Comparison of ENCODE assay signal across 1 cellular context in the genomic region with DNA sequence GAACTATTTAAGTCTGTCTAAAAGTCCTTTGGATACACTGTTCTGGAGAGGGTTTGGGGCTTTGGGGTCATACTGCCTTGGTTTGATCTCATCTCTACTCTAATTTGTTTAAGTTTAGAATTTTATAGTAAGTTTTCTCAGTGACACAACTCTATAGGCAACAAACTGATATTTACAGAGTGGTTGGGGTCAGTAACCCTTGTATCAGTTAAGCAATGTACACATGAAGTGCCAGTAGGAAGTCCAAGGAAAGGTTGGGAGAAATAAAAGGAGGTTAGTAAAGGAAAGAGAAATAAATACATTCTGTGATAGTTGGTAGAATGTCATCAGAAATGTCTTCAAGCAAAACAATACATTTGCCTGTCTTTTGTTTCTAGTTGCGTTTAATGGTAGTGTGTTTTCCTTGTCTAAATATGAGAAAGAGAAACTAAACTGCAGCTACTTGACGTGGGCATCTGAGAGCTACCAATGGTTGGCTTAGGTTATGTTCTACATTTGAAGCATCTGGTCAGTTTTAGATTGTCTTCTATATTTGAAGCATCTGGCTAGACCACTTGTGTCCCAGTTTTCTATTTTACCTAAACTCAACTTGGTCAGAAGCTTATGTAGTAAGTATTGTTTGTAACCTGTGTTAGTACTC.
TF ChIP-seq lines count a peak whose summit lies in the region.

No MANE protein-coding gene starts in this region.

TF ChIP-seq in A549, 52 proteins besides CTCF, POLR2A, EP300 and RAD21 (continued from another document):
- no peak for TF ChIP-seq NR3C1 (IDR thresholded peaks at IDR 0.05)
